In the genomic region with DNA sequence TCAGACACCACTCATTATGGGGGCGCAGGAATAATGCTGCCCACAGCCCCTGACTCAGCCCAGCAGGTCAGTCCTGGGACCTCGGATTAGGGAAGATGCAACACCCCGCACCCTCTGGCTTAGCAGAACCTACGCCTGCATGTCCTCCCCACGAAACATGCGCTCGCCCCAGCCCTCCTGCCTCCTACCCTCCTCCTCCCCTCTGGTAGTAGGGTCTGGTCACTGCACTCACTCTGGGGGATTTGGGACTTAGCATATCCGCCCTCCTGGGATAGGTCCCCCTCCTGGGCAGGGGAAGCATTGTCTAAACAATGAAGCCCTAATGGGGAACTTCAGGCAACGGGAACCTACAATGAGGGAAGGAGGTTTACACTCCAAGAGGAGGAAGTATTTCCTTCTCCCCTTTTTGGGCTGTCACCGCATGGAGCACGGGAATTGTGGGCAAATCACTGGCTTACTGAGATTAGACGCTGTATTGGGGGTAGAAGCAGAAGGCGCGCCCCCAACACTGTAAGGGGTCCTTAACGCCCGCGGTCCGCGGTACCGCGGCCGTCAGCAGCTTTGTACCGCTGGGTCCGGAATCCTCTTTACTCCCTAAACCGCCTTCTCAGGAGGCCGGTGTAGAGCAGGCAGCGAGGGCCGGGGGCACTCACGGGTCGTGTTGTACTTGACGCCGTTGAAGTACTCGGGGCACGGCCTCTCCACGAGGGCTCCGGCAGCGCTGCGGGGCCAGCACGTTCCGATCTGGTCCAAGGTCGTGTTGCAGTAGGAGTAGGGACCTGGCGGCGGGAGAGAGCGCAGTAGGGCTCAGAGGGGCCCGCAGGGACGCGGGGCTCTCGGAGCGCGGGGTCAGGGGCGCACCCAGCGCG, we compare ENCODE assay signal across 9 cellular contexts. TPM values are rescaled to one million over a fixed set of nuclear protein-coding genes. Genes with fewer than 3 reads are reported as not detected.
DNase-seq lines count a peak whose midpoint lies in the region; ATAC-seq, FAIRE-seq and TF ChIP-seq lines count a peak whose summit lies in the region.
"Had no signal": no experiment of that assay in that cellular context is flagged by ENCODE, and none has a peak within 500 bp of the region (broad histone marks: within the 10 kb centered on the region; RNA-seq: fewer than 3 reads in every experiment).

No MANE protein-coding gene starts in this region.

- peaks cover 38 to 79% of the 10 kb centered on the region in 2 donors for H3K27me3 Mint-ChIP-seq in CD8-positive, alpha-beta memory T cell

- no peak for TF ChIP-seq POLR2A in gastroesophageal sphincter (IDR thresholded peaks at IDR 0.05)

- no peak for TF ChIP-seq EP300 in gastroesophageal sphincter (IDR thresholded peaks at IDR 0.05)

- peak overlapping the region in 1 of 8 donors; percentile 6 for H3K27ac Mint-ChIP-seq in CD8-positive, alpha-beta memory T cell

- no peaks in the 10 kb centered on the region for H3K36me3 Mint-ChIP-seq in CD8-positive, alpha-beta memory T cell

- TF ChIP-seq CTCF in gastroesophageal sphincter (IDR thresholded peaks at IDR 0.05) = no peak
- TF ChIP-seq CTCF in pancreas (IDR thresholded peaks at IDR 0.05) = no peak

- H3K27me3 ChIP-seq in CD8-positive, alpha-beta memory T cell (ENCODE audit: insufficient read depth, low read length, poor library complexity, severe bottlenecking) = peaks cover 36% of the 10 kb centered on the region
- peaks cover 88% of the 10 kb centered on the region for H3K27me3 ChIP-seq in gastroesophageal sphincter
- H3K27me3 ChIP-seq in pancreas = no peaks in the 10 kb centered on the region

- ATAC-seq in gastroesophageal sphincter = peak; percentile 46
- ATAC-seq in pancreas = peak; percentile 17 to 58 (median 50)
- ATAC-seq in HG03039 (IDR thresholded peaks at IDR 0.05; ENCODE audit: unreplicated experiment) = no peak

- H3K4me1 Mint-ChIP-seq in CD8-positive, alpha-beta memory T cell = peaks cover 9 to 13% (median 13%) of the 10 kb centered on the region in 3 donors

- peak overlapping the region; percentile 62 to 85 (median 77) for H3K4me3 Mint-ChIP-seq in CD8-positive, alpha-beta memory T cell

- no peak overlapping the region for H3K9ac ChIP-seq in SK-N-MC (ENCODE audit: insufficient read length)

- H3K9me3 ChIP-seq in CD8-positive, alpha-beta memory T cell (ENCODE audit: low read length) = no peaks in the 10 kb centered on the region
- H3K9me3 ChIP-seq in SK-N-MC (ENCODE audit: low read depth, low read length) (no peaks in the 10 kb centered on the region), gastroesophageal sphincter (no peaks in the 10 kb centered on the region), pancreas (no peaks in the 10 kb centered on the region)

- H3K4me3 ChIP-seq in CD8-positive, alpha-beta memory T cell (ENCODE audit: low read length) = peak overlapping the region; percentile 19
- H3K4me3 ChIP-seq in SK-N-MC = 0 out of 2 replicates have a peak overlapping the region, but pooled peaks have one; percentile 36
- H3K4me3 ChIP-seq in gastroesophageal sphincter = peak overlapping the region; percentile 29 to 58
- peak overlapping the region; percentile 9 to 54 (median 28) for H3K4me3 ChIP-seq in pancreas

- FAIRE-seq in pancreas (lab: Jason Lieb, UNC) = no peak

- WGBS in gastroesophageal sphincter (ENCODE audit: low coverage in 1 of 2), 2 donors = 18% methylated on average over 9 of the region's 53 CpGs; no CpG with 5 or more reads in 1 of the 2 donors
- 18 to 19% methylated on average over 49 to 53 of the region's 53 CpGs for WGBS in pancreas, 2 donors

- no peaks in the 10 kb centered on the region for H3K36me3 ChIP-seq in CD8-positive, alpha-beta memory T cell (ENCODE audit: insufficient read depth, low read length)
- H3K36me3 ChIP-seq in SK-N-MC (ENCODE audit: insufficient read depth, low read length) (no peaks in the 10 kb centered on the region), gastroesophageal sphincter (no peaks in the 10 kb centered on the region), pancreas (no peaks in the 10 kb centered on the region)

- DNase-seq in CD8-positive, alpha-beta memory T cell = peak in 1 of 5 donors; percentile 4
- no peak for DNase-seq in SK-N-MC (ENCODE audit: low read depth, low spot score)
- peak in 1 of 6 donors; percentile 77 for DNase-seq in pancreas
- DNase-seq in anterior cingulate cortex (lab: John Stamatoyannopoulos, UW) = no peak
- no peak for DNase-seq in COR-L47 (lab: John Stamatoyannopoulos, UW)
- no peak for DNase-seq in NCI-H510A treated with DMSO at 0.1 percent for 48 hours (lab: John Stamatoyannopoulos, UW)

- H3K4me1 ChIP-seq in CD8-positive, alpha-beta memory T cell (ENCODE audit: insufficient read depth, low read length) = peaks cover 8% of the 10 kb centered on the region
- H3K4me1 ChIP-seq in gastroesophageal sphincter (peaks cover 0 to 18% (median 10%) of the 10 kb centered on the region in 3 donors), pancreas (peaks cover 3 to 6% (median 5%) of the 10 kb centered on the region in 3 donors)

- H3K9me3 Mint-ChIP-seq in CD8-positive, alpha-beta memory T cell = no peaks in the 10 kb centered on the region

- POLR2A ChIA-PET in CD8-positive, alpha-beta memory T cell (lab: Charles Lee) = no interaction called here

- CTCF ChIA-PET in CD8-positive, alpha-beta memory T cell (lab: Charles Lee) = interaction anchor here (1.0 to 4.9 kb wide), 5 partner anchors 11 to 65 kb away, joined by 3 to 70 read pairs (median 7); no protein-coding TSS in a partner anchor

- intact Hi-C loops in pancreas (cut with DNase I) = no loop called here

- H3K27ac ChIP-seq in CD8-positive, alpha-beta memory T cell (ENCODE audit: low read depth, low read length) = no peak overlapping the region
- no peak overlapping the region for H3K27ac ChIP-seq in SK-N-MC
- H3K27ac ChIP-seq in gastroesophageal sphincter = peak overlapping the region in 1 of 4 donors; percentile 21
- no peak overlapping the region for H3K27ac ChIP-seq in pancreas

RNA-seq across cellular contexts. Expression of a gene that starts 0.8 kb away (rescaled TPM):
- not detected for total RNA-seq in CD8-positive, alpha-beta memory T cell
- not detected for polyA plus RNA-seq in CD8-positive, alpha-beta memory T cell
- total RNA-seq in gastroesophageal sphincter = under 1 TPM in 3 of 4 donors, not detected in 1; 0.15 to 0.77 (median 0.47) TPM
- total RNA-seq in pancreas = under 1 TPM; 0.06 to 0.79 (median 0.43) TPM
- polyA plus RNA-seq in pancreas = under 1 TPM; 0.42 to 0.66 TPM
- total RNA-seq: dermis microvascular lymphatic vessel endothelial cell had no signal
